In genomic region chr19:10568444-10568825, GRCh38 we compare ENCODE assay signal across 1 cellular context.
TF ChIP-seq lines count a peak whose summit lies in the region.

No MANE protein-coding gene starts in this region.

TF ChIP-seq in GM23338, 12 proteins besides CTCF, POLR2A, EP300 and RAD21 (continued from another document):
- no peak for TF ChIP-seq ZNF462 (CRISPR knock-in tag; IDR thresholded peaks at IDR 0.05)
